ENCODE assay signal across 9 cellular contexts in genomic region chr12:7642876-7643309, GRCh38. TPM values are rescaled to one million over a fixed set of nuclear protein-coding genes. Genes with fewer than 3 reads are reported as not detected.
DNase-seq lines count a peak whose midpoint lies in the region; ATAC-seq and TF ChIP-seq lines count a peak whose summit lies in the region.
"Had no signal": no experiment of that assay in that cellular context is flagged by ENCODE, and none has a peak within 500 bp of the region (broad histone marks: within the 10 kb centered on the region; RNA-seq: fewer than 3 reads in every experiment).

No MANE protein-coding gene starts in this region.

- H3K9me3 Mint-ChIP-seq in activated T-helper 2 cell treated with anti-CD3 and anti-CD28 coated beads, Interferon-gamma antibody, Interleukin-2, Interleukin-4, amounts not matched to agents 10 μg/mL and 5 μg/mL and 100 μg/mL, durations not matched to agents 14 hours and 24 hours and 36 hours, result no peaks in the 10 kb centered on the region

- no peaks in the 10 kb centered on the region for H3K36me3 Mint-ChIP-seq in activated T-helper 2 cell treated with anti-CD3 and anti-CD28 coated beads, Interferon-gamma antibody, Interleukin-2, Interleukin-4, amounts not matched to agents 10 μg/mL and 5 μg/mL and 100 μg/mL, durations not matched to agents 14 hours and 24 hours and 36 hours (ENCODE audit: low read depth)

- no peaks in the 10 kb centered on the region for H3K36me3 ChIP-seq in GM06990 (ENCODE audit: control insufficient read depth, insufficient read depth, low read length)
- no peaks in the 10 kb centered on the region for H3K36me3 ChIP-seq in mesodermal cell (ENCODE audit: control insufficient read depth, insufficient read depth, low read length)

- no peaks in the 10 kb centered on the region for H3K9me3 ChIP-seq in mesodermal cell (ENCODE audit: control insufficient read depth, low read length)

- H3K4me1 ChIP-seq in mesodermal cell (ENCODE audit: control insufficient read depth, insufficient read depth, low read length, poor library complexity, severe bottlenecking), result peaks cover 11% of the 10 kb centered on the region

- intact Hi-C loops in activated T-helper 2 cell treated with anti-CD3 and anti-CD28 coated beads, Interferon-gamma antibody, Interleukin-2, Interleukin-4, amounts not matched to agents 10 μg/mL and 5 μg/mL and 100 μg/mL, durations not matched to agents 14 hours and 24 hours and 36 hours (cut with micrococcal nuclease), result no loop called here

- H3K27ac ChIP-seq in mesodermal cell (ENCODE audit: low read depth, low read length, severe bottlenecking), result peak overlapping the region; percentile 19
- H3K27ac ChIP-seq: skin epidermis had no signal

- no peak for ATAC-seq in GM18873 (IDR thresholded peaks at IDR 0.05; ENCODE audit: low FRiP score, unreplicated experiment)

- 66 to 85% methylated on average over 4 to 6 of the region's 8 CpGs for WGBS in mesodermal cell (ENCODE audit: insufficient coverage in 2 of 2), 2 experiments

- peak; percentile 43 for TF ChIP-seq CTCF in GM06990 (IDR thresholded peaks at IDR 0.05; ENCODE audit: insufficient read depth, low read length, poor library complexity, severe bottlenecking)

- no peak overlapping the region for H3K27ac Mint-ChIP-seq in activated T-helper 2 cell treated with anti-CD3 and anti-CD28 coated beads, Interferon-gamma antibody, Interleukin-2, Interleukin-4, amounts not matched to agents 10 μg/mL and 5 μg/mL and 100 μg/mL, durations not matched to agents 14 hours and 24 hours and 36 hours

- DNase-seq in GM06990 (ENCODE audit: extremely low read depth, insufficient read length) (no peak), NCI-H2081 (lab: John Stamatoyannopoulos, UW) (no peak), NCI-H1417 treated with DMSO at 0.1 percent for 48 hours (lab: John Stamatoyannopoulos, UW) (no peak), D341Med (ENCODE audit: low spot score) (no peak)
- peak; percentile 35 for DNase-seq in Jurkat, Clone E6-1 (ENCODE audit: low read depth, low spot score)
- DNase-seq in activated T-helper 2 cell treated with anti-CD3 and anti-CD28 coated beads, Interferon-gamma antibody, Interleukin-2, Interleukin-4, amounts not matched to agents 10 μg/mL and 5 μg/mL and 100 μg/mL, durations not matched to agents 14 hours and 24 hours and 36 hours (ENCODE audit: low spot score), result peak; percentile 16

- H3K4me3 ChIP-seq in GM06990 (replicated peaks; ENCODE audit: low read depth, low read length), result no peak overlapping the region
- no peak overlapping the region for H3K4me3 ChIP-seq in Jurkat, Clone E6-1 (ENCODE audit: low read length)
- H3K4me3 ChIP-seq in mesodermal cell (ENCODE audit: extremely low read depth, insufficient read depth, low read length, poor library complexity, severe bottlenecking), result no peak overlapping the region
- H3K4me3 ChIP-seq: skin epidermis had no signal

- no peak overlapping the region for H3K4me3 Mint-ChIP-seq in activated T-helper 2 cell treated with anti-CD3 and anti-CD28 coated beads, Interferon-gamma antibody, Interleukin-2, Interleukin-4, amounts not matched to agents 10 μg/mL and 5 μg/mL and 100 μg/mL, durations not matched to agents 14 hours and 24 hours and 36 hours (ENCODE audit: low read depth)

- H3K4me1 Mint-ChIP-seq in activated T-helper 2 cell treated with anti-CD3 and anti-CD28 coated beads, Interferon-gamma antibody, Interleukin-2, Interleukin-4, amounts not matched to agents 10 μg/mL and 5 μg/mL and 100 μg/mL, durations not matched to agents 14 hours and 24 hours and 36 hours (ENCODE audit: low read depth), result peaks cover 20% of the 10 kb centered on the region

- peaks cover 10% of the 10 kb centered on the region for H3K27me3 Mint-ChIP-seq in activated T-helper 2 cell treated with anti-CD3 and anti-CD28 coated beads, Interferon-gamma antibody, Interleukin-2, Interleukin-4, amounts not matched to agents 10 μg/mL and 5 μg/mL and 100 μg/mL, durations not matched to agents 14 hours and 24 hours and 36 hours (ENCODE audit: low read depth)

- no peaks in the 10 kb centered on the region for H3K27me3 ChIP-seq in GM06990 (replicated peaks; ENCODE audit: control insufficient read depth, insufficient read depth, low read length)

RNA-seq across cellular contexts. Expression of gene APOBEC1, which starts 22.8 kb away (rescaled TPM):
- polyA plus RNA-seq in Jurkat, Clone E6-1 (2012; ENCODE audit: insufficient read depth, insufficient read length), result not detected
- total RNA-seq in activated T-helper 2 cell treated with anti-CD3 and anti-CD28 coated beads, Interferon-gamma antibody, Interleukin-2, Interleukin-4, amounts not matched to agents 10 μg/mL and 5 μg/mL and 100 μg/mL, durations not matched to agents 14 hours and 24 hours and 36 hours, result not detected in 2 replicates
- polyA plus RNA-seq in mesodermal cell (2013, experiment 1 of 2), result not detected
- polyA plus RNA-seq in mesodermal cell (2013, experiment 2 of 2), result not detected

RNA-seq across cellular contexts. Expression of gene GDF3, which starts 52.7 kb away (rescaled TPM):
- polyA plus RNA-seq in Jurkat, Clone E6-1 (2012; ENCODE audit: insufficient read depth, insufficient read length), result not detected
- total RNA-seq in activated T-helper 2 cell treated with anti-CD3 and anti-CD28 coated beads, Interferon-gamma antibody, Interleukin-2, Interleukin-4, amounts not matched to agents 10 μg/mL and 5 μg/mL and 100 μg/mL, durations not matched to agents 14 hours and 24 hours and 36 hours, result not detected in 2 replicates
- polyA plus RNA-seq in mesodermal cell (2013, experiment 1 of 2), result 4.5 TPM
- 2.5 TPM for polyA plus RNA-seq in mesodermal cell (2013, experiment 2 of 2)

Comparison
In these comparisons a context has a peak if more than half of its experiments do, and no peak if none do; other contexts are left out.
1. DNase-seq: peak in Jurkat, Clone E6-1 (single experiment) and activated T-helper 2 cell treated with anti-CD3 and anti-CD28 coated beads, Interferon-gamma antibody, Interleukin-2, Interleukin-4, amounts not matched to agents 10 μg/mL and 5 μg/mL and 100 μg/mL, durations not matched to agents 14 hours and 24 hours and 36 hours (single experiment); none in GM06990 (single experiment), NCI-H2081 (0 of 2), NCI-H1417 treated with DMSO at 0.1 percent for 48 hours (single experiment) and D341Med (single experiment).